8 cellular contexts compared by ENCODE assay signal in the genomic region with DNA sequence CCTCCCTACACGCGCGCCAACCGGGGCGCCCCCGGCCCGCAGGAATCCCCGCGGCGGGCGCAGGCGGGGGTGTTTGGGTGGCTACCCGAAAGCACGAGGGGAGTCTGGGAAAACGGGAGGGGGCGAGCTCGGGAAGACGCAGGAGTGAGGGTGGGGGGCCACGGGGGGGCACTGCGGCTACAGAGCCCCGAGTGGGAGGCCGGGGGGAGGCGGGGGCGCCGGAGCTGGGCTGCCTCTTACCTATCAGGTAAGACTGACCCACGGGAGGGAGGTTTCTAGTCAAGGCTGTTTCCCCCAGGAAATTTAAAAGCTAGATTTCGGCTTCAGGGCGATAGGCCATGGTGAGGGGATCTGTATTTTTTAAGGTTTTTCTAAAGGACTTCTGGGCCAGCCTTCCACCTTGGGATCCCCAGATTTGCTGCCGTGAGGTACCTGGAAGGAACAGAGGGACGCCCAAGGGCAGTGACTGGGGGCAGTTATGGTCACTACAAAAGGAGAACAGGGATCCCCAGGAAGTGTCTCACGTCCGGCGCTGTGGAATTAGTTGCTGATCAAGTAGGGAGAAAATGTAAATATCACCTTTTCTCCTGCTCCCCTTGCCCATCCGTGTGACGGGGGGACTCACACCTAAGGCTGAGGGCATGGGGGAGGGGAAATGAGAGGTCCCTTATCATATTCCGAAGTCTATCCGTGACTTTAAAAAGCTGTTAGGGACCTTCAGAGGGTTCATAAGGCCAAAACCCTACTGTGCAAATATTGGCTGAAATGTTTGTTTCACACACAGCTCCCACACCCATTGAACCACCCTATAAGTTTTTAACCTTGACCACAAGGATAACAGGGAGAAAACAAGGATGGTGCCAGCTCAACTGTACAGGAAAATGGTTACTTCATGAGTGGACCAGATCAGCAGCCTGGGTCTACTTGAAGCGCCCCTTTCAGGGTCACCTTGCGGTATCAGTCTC. TPM values are rescaled to one million over a fixed set of nuclear protein-coding genes. Genes with fewer than 3 reads are reported as not detected.
DNase-seq lines count a peak whose midpoint lies in the region; ATAC-seq, FAIRE-seq and TF ChIP-seq lines count a peak whose summit lies in the region.

No MANE protein-coding gene starts in this region.

- H3K4me1 ChIP-seq in ACC112 (ENCODE audit: control insufficient read depth, insufficient read depth, low read length, unreplicated experiment): peaks cover 38% of the 10 kb centered on the region

- H3K36me3 ChIP-seq in ACC112 (ENCODE audit: insufficient read depth, low read length): peaks cover 18% of the 10 kb centered on the region; the same call in 1 of the 2 replicates

- DNase-seq in H54 (ENCODE audit: insufficient read length, low spot score) (no peak), globus pallidus (ENCODE audit: low spot score) (peak; percentile 29), osteocyte (ENCODE audit: extremely low spot score, unreplicated experiment) (no peak), RCC 7860 (ENCODE audit: low spot score) (no peak)
- no peak for DNase-seq in activated CD4-positive, alpha-beta memory T cell treated with anti-CD3 and anti-CD28 coated beads, Interleukin-2, amount 10 ng/mL, durations not matched to agents 7 days and 5 days

- H3K4me1 Mint-ChIP-seq in activated CD4-positive, alpha-beta memory T cell treated with anti-CD3 and anti-CD28 coated beads, Interleukin-2, amount 10 ng/mL, durations not matched to agents 7 days and 5 days: peaks cover 39% of the 10 kb centered on the region
- peaks cover 31% of the 10 kb centered on the region for H3K4me1 Mint-ChIP-seq in osteocyte (ENCODE audit: unreplicated experiment)

- H3K27ac Mint-ChIP-seq in activated CD4-positive, alpha-beta memory T cell treated with anti-CD3 and anti-CD28 coated beads, Interleukin-2, amount 10 ng/mL, durations not matched to agents 7 days and 5 days: peak overlapping the region; percentile 65
- peak overlapping the region; percentile 27 for H3K27ac Mint-ChIP-seq in osteocyte (ENCODE audit: unreplicated experiment)

- no peak for TF ChIP-seq POLR2A in H54 (IDR thresholded peaks at IDR 0.05; ENCODE audit: low read depth, low read length)

- H3K79me2 ChIP-seq in ACC112 (ENCODE audit: control insufficient read depth, insufficient read depth, low read length, unreplicated experiment): peaks cover 42% of the 10 kb centered on the region

- FAIRE-seq in H54 (lab: Jason Lieb, UNC): peak; percentile 60
- FAIRE-seq in RCC 7860 (lab: Jason Lieb, UNC): no peak

- H3K4me3 ChIP-seq in ACC112 (ENCODE audit: low read depth, low read length): peak overlapping the region; percentile 95

- no peak for TF ChIP-seq CTCF in osteocyte (IDR thresholded peaks at IDR 0.05)

- H3K27ac ChIP-seq in ACC112 (ENCODE audit: low read depth, low read length): peak overlapping the region; percentile 55

- H3K27me3 Mint-ChIP-seq in activated CD4-positive, alpha-beta memory T cell treated with anti-CD3 and anti-CD28 coated beads, Interleukin-2, amount 10 ng/mL, durations not matched to agents 7 days and 5 days: peaks cover 16% of the 10 kb centered on the region
- H3K27me3 Mint-ChIP-seq in osteocyte (ENCODE audit: unreplicated experiment): peaks cover 17% of the 10 kb centered on the region

- no peak overlapping the region for H2AFZ ChIP-seq in ACC112 (ENCODE audit: low read length, unreplicated experiment)

- H3K27me3 ChIP-seq in ACC112 (ENCODE audit: insufficient read depth, low read length): no peaks in the 10 kb centered on the region

- peaks cover 10% of the 10 kb centered on the region for H3K36me3 Mint-ChIP-seq in activated CD4-positive, alpha-beta memory T cell treated with anti-CD3 and anti-CD28 coated beads, Interleukin-2, amount 10 ng/mL, durations not matched to agents 7 days and 5 days (ENCODE audit: low read depth)
- H3K36me3 Mint-ChIP-seq in osteocyte (ENCODE audit: unreplicated experiment): peaks cover 10% of the 10 kb centered on the region

- POLR2A ChIA-PET in activated CD4-positive, alpha-beta memory T cell treated with anti-CD3 and anti-CD28 coated beads, Interleukin-2, amount 10 ng/mL, durations not matched to agents 7 days and 5 days (lab: Charles Lee): interaction anchor here (0.5 to 6.0 kb wide), 7 partner anchors 11 to 574 kb away, joined by 3 to 49 read pairs (median 10); a partner anchor contains a TSS

- H3K4me3 Mint-ChIP-seq in activated CD4-positive, alpha-beta memory T cell treated with anti-CD3 and anti-CD28 coated beads, Interleukin-2, amount 10 ng/mL, durations not matched to agents 7 days and 5 days: peak overlapping the region; percentile 83
- peak overlapping the region; percentile 60 for H3K4me3 Mint-ChIP-seq in osteocyte (ENCODE audit: unreplicated experiment)

- CTCF ChIA-PET in activated CD4-positive, alpha-beta memory T cell treated with anti-CD3 and anti-CD28 coated beads, Interleukin-2, amount 10 ng/mL, durations not matched to agents 7 days and 5 days (lab: Charles Lee): interaction anchor here (0.6 to 6.3 kb wide), 21 partner anchors 10 to 1135 kb away, joined by 3 to 60 read pairs (median 4); a partner anchor contains a TSS

- H3K9me3 Mint-ChIP-seq in activated CD4-positive, alpha-beta memory T cell treated with anti-CD3 and anti-CD28 coated beads, Interleukin-2, amount 10 ng/mL, durations not matched to agents 7 days and 5 days: no peaks in the 10 kb centered on the region
- no peaks in the 10 kb centered on the region for H3K9me3 Mint-ChIP-seq in osteocyte (ENCODE audit: unreplicated experiment)

- ATAC-seq in HG03108 (IDR thresholded peaks at IDR 0.05; ENCODE audit: unreplicated experiment): no peak
- no peak for ATAC-seq in GM19328 (IDR thresholded peaks at IDR 0.05; ENCODE audit: unreplicated experiment)

RNA-seq across cellular contexts. Expression of a gene that starts 0.6 kb away (rescaled TPM):
- 1 to 10 TPM; 7.2 to 7.4 TPM for total RNA-seq in activated CD4-positive, alpha-beta memory T cell treated with anti-CD3 and anti-CD28 coated beads, Interleukin-2, amount 10 ng/mL, durations not matched to agents 7 days and 5 days
- 19.8 and 20.0 TPM in 2 replicates for total RNA-seq in osteocyte

RNA-seq across cellular contexts. Expression of a gene that starts 35.6 kb away (rescaled TPM):
- total RNA-seq in activated CD4-positive, alpha-beta memory T cell treated with anti-CD3 and anti-CD28 coated beads, Interleukin-2, amount 10 ng/mL, durations not matched to agents 7 days and 5 days: 10 to 100 TPM; 38.1 to 43.0 TPM
- total RNA-seq in osteocyte: 27.7 and 32.7 TPM in 2 replicates
